Comparison of ENCODE assay signal across 7 cellular contexts in the genomic region with DNA sequence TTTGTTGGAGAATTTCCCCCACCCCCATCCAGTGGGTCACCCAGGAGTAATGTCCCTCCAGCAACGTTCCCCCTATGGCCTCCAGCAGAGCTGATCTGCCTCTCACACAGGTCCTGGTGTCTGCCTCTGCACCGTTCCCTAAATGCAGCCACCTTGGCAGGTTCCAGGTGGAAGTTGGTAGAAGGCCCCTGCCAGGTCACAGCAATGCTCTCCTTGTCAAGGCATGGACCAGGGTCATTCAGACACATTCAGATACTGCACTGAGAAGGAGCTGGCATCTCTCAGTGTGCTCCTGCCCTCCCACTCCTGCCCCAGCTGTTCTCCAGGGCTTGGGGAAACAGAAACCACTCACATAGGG. TPM values are rescaled to one million over a fixed set of nuclear protein-coding genes. Genes with fewer than 3 reads are reported as not detected.
"Had no signal": no experiment of that assay in that cellular context is flagged by ENCODE, and none has a peak within 500 bp of the region (broad histone marks: within the 10 kb centered on the region; RNA-seq: fewer than 3 reads in every experiment).

No MANE protein-coding gene starts in this region.

RNA-seq across cellular contexts. Expression of a gene that starts 3.1 kb away (rescaled TPM):
- total RNA-seq: LHCN-M2, MCF 10A, NCI-H460, PC-3, Peyer's patch, Right ventricle myocardium superior, SJSA1 had no signal

RNA-seq across cellular contexts. Expression of a gene that starts 28.5 kb away (rescaled TPM):
- total RNA-seq: LHCN-M2, NCI-H460, SJSA1 had no signal

RNA-seq across cellular contexts. Expression of a gene that starts 41.0 kb away (rescaled TPM):
- total RNA-seq: LHCN-M2, MCF 10A, NCI-H460, PC-3, Peyer's patch, Right ventricle myocardium superior, SJSA1 had no signal

RNA-seq across cellular contexts. Expression of a gene that starts 44.0 kb away (rescaled TPM):
- total RNA-seq: LHCN-M2, MCF 10A, NCI-H460, PC-3, Peyer's patch, SJSA1 had no signal
